18 cellular contexts compared by ENCODE assay signal in the genomic region with DNA sequence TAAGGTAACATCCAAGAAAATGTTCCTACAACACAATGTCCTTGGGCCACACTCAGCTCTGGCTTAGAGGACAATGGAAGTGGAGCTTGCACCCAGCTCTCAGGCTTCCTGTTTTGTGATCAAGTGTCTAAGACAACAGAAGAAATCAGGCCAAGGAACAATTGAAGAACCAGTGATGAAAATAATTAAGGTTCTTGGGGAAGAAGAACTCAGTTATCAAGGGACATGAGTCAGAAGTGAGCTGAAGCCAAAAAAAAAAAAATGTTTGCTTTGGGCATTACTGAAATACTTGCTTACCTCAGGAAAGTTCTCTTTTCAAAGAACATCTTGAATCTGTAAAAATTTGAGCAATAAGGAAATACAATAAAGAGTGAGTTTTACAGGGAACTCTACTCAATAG.
DNase-seq lines count a peak whose midpoint lies in the region; ATAC-seq, FAIRE-seq and TF ChIP-seq lines count a peak whose summit lies in the region.
"Had no signal": no experiment of that assay in that cellular context is flagged by ENCODE, and none has a peak within 500 bp of the region (broad histone marks: within the 10 kb centered on the region; RNA-seq: fewer than 3 reads in every experiment).

No MANE protein-coding gene starts in this region.

- H3K36me3 ChIP-seq in heart left ventricle, result no peaks in the 10 kb centered on the region
- H3K36me3 ChIP-seq: lower lobe of right lung, neutrophil had no signal

- no peak overlapping the region for H3K4me3 ChIP-seq in heart left ventricle
- H3K4me3 ChIP-seq: hepatocyte, lower lobe of right lung, smooth muscle cell had no signal

- no peak for FAIRE-seq in frontal cortex (lab: Jason Lieb, UNC)
- FAIRE-seq: HepG2 had no signal

- no peaks in the 10 kb centered on the region for H3K9me3 ChIP-seq in heart left ventricle
- H3K9me3 ChIP-seq: lower lobe of right lung, neutrophil had no signal

- peaks cover 0 to 6% (median 0%) of the 10 kb centered on the region in 12 donors for H3K4me1 ChIP-seq in heart left ventricle
- H3K4me1 ChIP-seq: lower lobe of right lung had no signal

- H3K27me3 ChIP-seq in heart left ventricle, result peaks cover 0 to 4% (median 0%) of the 10 kb centered on the region in 9 donors
- H3K27me3 ChIP-seq: neutrophil had no signal

- ATAC-seq in heart left ventricle (peak in 3 of 4 donors; percentile 37 to 83 (median 75)), Right ventricle myocardium inferior (no peak), HG03139 (IDR thresholded peaks at IDR 0.05; ENCODE audit: unreplicated experiment) (no peak), GM21515 (IDR thresholded peaks at IDR 0.05; ENCODE audit: unreplicated experiment) (no peak), GM21447 (IDR thresholded peaks at IDR 0.05; ENCODE audit: unreplicated experiment) (no peak)
- ATAC-seq: activated naive CD8-positive, alpha-beta T cell treated with anti-CD3 and anti-CD28 coated beads, Interleukin-2, amount 50 U/mL, for 24 hours; HepG2 had no signal

- no peak for TF ChIP-seq CTCF in heart left ventricle (IDR thresholded peaks at IDR 0.05)

- H3K27ac ChIP-seq in heart left ventricle, result peak overlapping the region in 2 of 12 donors; percentile 60 to 65
- H3K27ac ChIP-seq: hepatocyte, lower lobe of right lung, neutrophil had no signal

- intact Hi-C loops in heart left ventricle (cut with DNase I), result loop anchor here in 6 of 10 donors (5.0 to 10.0 kb wide), 4 partner anchors 156 to 1084 kb away; no protein-coding TSS in a partner anchor
- intact Hi-C loops in Right ventricle myocardium inferior (cut with DNase I), result no loop called here

- DNase-seq in heart left ventricle, result no peak
- no peak for DNase-seq in Right ventricle myocardium inferior (ENCODE audit: missing footprints)
- peak; percentile 77 for DNase-seq in astrocyte of the hippocampus (ENCODE audit: low read depth, low spot score)
- DNase-seq in glomerular endothelial cell (ENCODE audit: extremely low read depth, low read depth, low spot score), result peak; percentile 34
- no peak for DNase-seq in frontal cortex (ENCODE audit: low spot score in 2 of 2)
- DNase-seq: 8988T; activated naive CD8-positive, alpha-beta T cell treated with anti-CD3 and anti-CD28 coated beads, Interleukin-2, amount 50 U/mL, for 24 hours; lower lobe of right lung; NCI-H446; substantia nigra; T-helper 1 cell had no signal

- TF ChIP-seq POLR2A in heart left ventricle (IDR thresholded peaks at IDR 0.05), result no peak

Comparison
In these comparisons a context has a peak if more than half of its experiments do, and no peak if none do; other contexts are left out.
1. ATAC-seq: peak in heart left ventricle (3 of 4); none in Right ventricle myocardium inferior (single experiment), HG03139 (single experiment), GM21515 (single experiment) and GM21447 (single experiment).
2. DNase-seq: peak in astrocyte of the hippocampus (single experiment) and glomerular endothelial cell (single experiment); none in heart left ventricle (0 of 5), Right ventricle myocardium inferior (single experiment) and frontal cortex (0 of 2).